18 cellular contexts compared by ENCODE assay signal in the genomic region with DNA sequence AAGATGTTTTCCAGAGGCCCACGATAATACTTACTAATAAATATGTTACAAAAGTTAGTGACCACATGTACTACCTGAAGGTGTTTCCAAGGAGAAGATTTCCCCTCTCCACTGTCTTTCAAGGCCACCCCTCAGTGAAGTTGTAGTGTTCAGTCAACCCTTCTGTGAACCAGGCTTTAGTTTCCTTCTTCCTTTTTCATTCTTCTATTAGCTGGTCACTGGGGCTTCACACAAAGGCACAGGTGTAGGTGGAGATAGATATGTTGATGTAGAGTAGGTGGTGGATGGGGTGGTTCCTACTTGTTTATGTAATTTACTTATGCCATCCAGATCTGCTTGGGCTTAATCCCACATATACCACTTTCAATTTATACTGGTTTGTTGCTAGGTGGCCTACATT. TPM values are rescaled to one million over a fixed set of nuclear protein-coding genes. Genes with fewer than 3 reads are reported as not detected.
A peak's percentile ranks its signal among the peaks of the same experiment; 100 is the strongest.
DNase-seq lines count a peak whose midpoint lies in the region; ATAC-seq and TF ChIP-seq lines count a peak whose summit lies in the region.
"Had no signal": no experiment of that assay in that cellular context is flagged by ENCODE, and none has a peak within 500 bp of the region (broad histone marks: within the 10 kb centered on the region; RNA-seq: fewer than 3 reads in every experiment).

No MANE protein-coding gene starts in this region.

- H3K27ac Mint-ChIP-seq in activated B cell treated with CpG ODN at 0.5 μM for 24 hours: peak overlapping the region; percentile 9
- H3K27ac Mint-ChIP-seq in stimulated activated memory B cell treated with anti-CD40 and anti-IgM and Interleukin-4, amounts not matched to agents 10 μg/mL and 1 μg/mL and 100 μg/mL, for 72 hours: peak overlapping the region; percentile 81
- no peak overlapping the region for H3K27ac Mint-ChIP-seq in activated naive CD8-positive, alpha-beta T cell treated with anti-CD3 and anti-CD28 coated beads, Interleukin-2, amount 50 U/mL, for 24 hours
- H3K27ac Mint-ChIP-seq: B cell; CD4-positive, alpha-beta T cell; H9 had no signal

- CTCF ChIA-PET in activated B cell treated with CpG ODN at 0.5 μM for 24 hours (lab: Charles Lee): no interaction called here

- peaks cover 7% of the 10 kb centered on the region for H3K4me1 Mint-ChIP-seq in activated B cell treated with CpG ODN at 0.5 μM for 24 hours
- peaks cover 12% of the 10 kb centered on the region for H3K4me1 Mint-ChIP-seq in stimulated activated memory B cell treated with anti-CD40 and anti-IgM and Interleukin-4, amounts not matched to agents 10 μg/mL and 1 μg/mL and 100 μg/mL, for 72 hours
- no peaks in the 10 kb centered on the region for H3K4me1 Mint-ChIP-seq in activated naive CD8-positive, alpha-beta T cell treated with anti-CD3 and anti-CD28 coated beads, Interleukin-2, amount 50 U/mL, for 24 hours

- POLR2A ChIA-PET in activated B cell treated with CpG ODN at 0.5 μM for 24 hours (lab: Charles Lee): no interaction called here

- no peaks in the 10 kb centered on the region for H4K20me1 ChIP-seq in KMS-11 (ENCODE audit: insufficient read depth)

- 0 out of 2 replicates have a peak overlapping the region, but pooled peaks have one; percentile 18 for H3K4me2 ChIP-seq in KMS-11

- no peak overlapping the region for H3K27ac ChIP-seq in KMS-11
- H3K27ac ChIP-seq: HL-60 had no signal

- H3K4me1 ChIP-seq in KMS-11 (ENCODE audit: low read depth, poor library complexity, severe bottlenecking): peaks cover 12% of the 10 kb centered on the region

- no peak overlapping the region for H3K4me3 Mint-ChIP-seq in activated B cell treated with CpG ODN at 0.5 μM for 24 hours
- H3K4me3 Mint-ChIP-seq in stimulated activated memory B cell treated with anti-CD40 and anti-IgM and Interleukin-4, amounts not matched to agents 10 μg/mL and 1 μg/mL and 100 μg/mL, for 72 hours: no peak overlapping the region
- H3K4me3 Mint-ChIP-seq in activated naive CD8-positive, alpha-beta T cell treated with anti-CD3 and anti-CD28 coated beads, Interleukin-2, amount 50 U/mL, for 24 hours: no peak overlapping the region
- H3K4me3 Mint-ChIP-seq: B cell; CD4-positive, alpha-beta T cell; H9 had no signal

- H3K27me3 ChIP-seq in KMS-11 (ENCODE audit: insufficient read depth, low read depth): no peaks in the 10 kb centered on the region

- H3K27me3 Mint-ChIP-seq in activated B cell treated with CpG ODN at 0.5 μM for 24 hours: no peaks in the 10 kb centered on the region
- no peaks in the 10 kb centered on the region for H3K27me3 Mint-ChIP-seq in stimulated activated memory B cell treated with anti-CD40 and anti-IgM and Interleukin-4, amounts not matched to agents 10 μg/mL and 1 μg/mL and 100 μg/mL, for 72 hours
- no peaks in the 10 kb centered on the region for H3K27me3 Mint-ChIP-seq in activated naive CD8-positive, alpha-beta T cell treated with anti-CD3 and anti-CD28 coated beads, Interleukin-2, amount 50 U/mL, for 24 hours
- H3K27me3 Mint-ChIP-seq: B cell; CD4-positive, alpha-beta T cell had no signal

- H3K9ac ChIP-seq in KMS-11: no peak overlapping the region

- no peaks in the 10 kb centered on the region for H3K9me3 Mint-ChIP-seq in activated B cell treated with CpG ODN at 0.5 μM for 24 hours
- no peaks in the 10 kb centered on the region for H3K9me3 Mint-ChIP-seq in stimulated activated memory B cell treated with anti-CD40 and anti-IgM and Interleukin-4, amounts not matched to agents 10 μg/mL and 1 μg/mL and 100 μg/mL, for 72 hours
- H3K9me3 Mint-ChIP-seq in activated naive CD8-positive, alpha-beta T cell treated with anti-CD3 and anti-CD28 coated beads, Interleukin-2, amount 50 U/mL, for 24 hours: no peaks in the 10 kb centered on the region
- H3K9me3 Mint-ChIP-seq: H9 had no signal

- H3K79me2 ChIP-seq in KMS-11 (ENCODE audit: insufficient read depth, low read depth): no peaks in the 10 kb centered on the region

- TF ChIP-seq CTCF in KMS-11 (conservative IDR thresholded peaks at IDR 0.05; ENCODE audit: low read depth, low read length) (no peak), activated B cell treated with CpG ODN at 0.5 μM for 24 hours (IDR thresholded peaks at IDR 0.05) (no peak)

- intact Hi-C loops in activated B cell treated with CpG ODN at 0.5 μM for 24 hours (cut with micrococcal nuclease): loop anchor here (2.0 kb wide), 1 partner anchor 54 kb away; no protein-coding TSS in a partner anchor

- no peaks in the 10 kb centered on the region for H3K36me3 Mint-ChIP-seq in activated B cell treated with CpG ODN at 0.5 μM for 24 hours (ENCODE audit: low read depth)
- H3K36me3 Mint-ChIP-seq in stimulated activated memory B cell treated with anti-CD40 and anti-IgM and Interleukin-4, amounts not matched to agents 10 μg/mL and 1 μg/mL and 100 μg/mL, for 72 hours: no peaks in the 10 kb centered on the region
- no peaks in the 10 kb centered on the region for H3K36me3 Mint-ChIP-seq in activated naive CD8-positive, alpha-beta T cell treated with anti-CD3 and anti-CD28 coated beads, Interleukin-2, amount 50 U/mL, for 24 hours (ENCODE audit: low read depth)

- no peak for DNase-seq in activated B cell treated with CpG ODN at 0.5 μM for 24 hours
- no peak for DNase-seq in glomerular visceral epithelial cell (ENCODE audit: extremely low spot score)
- DNase-seq in activated naive CD8-positive, alpha-beta T cell treated with anti-CD3 and anti-CD28 coated beads, Interleukin-2, amount 50 U/mL, for 24 hours: no peak
- DNase-seq: C1 segment of cervical spinal cord; Calu3; CD4-positive, alpha-beta T cell; DMS 273 treated with DMSO at 0.1 percent for 48 hours; DMS79; GOT3; H9 had no signal

- H3K4me3 ChIP-seq in KMS-11 (IDR thresholded peaks at IDR 0.05; ENCODE audit: insufficient read depth, low read depth, low read length): no peak overlapping the region
- H3K4me3 ChIP-seq: K562 had no signal

- peak; percentile 45 for ATAC-seq in GM18867 (IDR thresholded peaks at IDR 0.05; ENCODE audit: unreplicated experiment)
- ATAC-seq in activated B cell treated with CpG ODN at 0.5 μM for 24 hours (ENCODE audit: low read depth): no peak
- ATAC-seq in stimulated activated memory B cell treated with anti-CD40 and anti-IgM and Interleukin-4, amounts not matched to agents 10 μg/mL and 1 μg/mL and 100 μg/mL, for 72 hours: no peak
- ATAC-seq in GM19023 (IDR thresholded peaks at IDR 0.05; ENCODE audit: unreplicated experiment): no peak
- no peak for ATAC-seq in activated naive CD8-positive, alpha-beta T cell treated with anti-CD3 and anti-CD28 coated beads, Interleukin-2, amount 50 U/mL, for 24 hours
- ATAC-seq: K562 had no signal

- H2AFZ ChIP-seq in KMS-11 (ENCODE audit: low read depth): no peak overlapping the region

- no peaks in the 10 kb centered on the region for H3K36me3 ChIP-seq in KMS-11 (ENCODE audit: insufficient read depth)

RNA-seq across cellular contexts. Expression of a gene that starts 43.3 kb away (rescaled TPM):
- not detected in 2 replicates for total RNA-seq in activated B cell treated with CpG ODN at 0.5 μM for 24 hours
- total RNA-seq: B cell; Calu3; CD4-positive, alpha-beta T cell; G401; H9; K562 had no signal

RNA-seq across cellular contexts. Expression of a gene that starts 45.9 kb away (rescaled TPM):
- total RNA-seq in activated B cell treated with CpG ODN at 0.5 μM for 24 hours: 0.12 and 0.22 TPM in 2 replicates
- total RNA-seq: CD4-positive, alpha-beta T cell; G401 had no signal
